Comparison of ENCODE assay signal across 20 cellular contexts in genomic region chr6:33404884-33405283, GRCh38. TPM values are rescaled to one million over a fixed set of nuclear protein-coding genes. Genes with fewer than 3 reads are reported as not detected.
DNase-seq lines count a peak whose midpoint lies in the region; ATAC-seq, FAIRE-seq and TF ChIP-seq lines count a peak whose summit lies in the region.
"Had no signal": no experiment of that assay in that cellular context is flagged by ENCODE, and none has a peak within 500 bp of the region (broad histone marks: within the 10 kb centered on the region; RNA-seq: fewer than 3 reads in every experiment).

No MANE protein-coding gene starts in this region.

- no peak overlapping the region for H3K4me3 ChIP-seq in BLaER1
- no peak overlapping the region for H3K4me3 ChIP-seq in BLaER1 treated with 17β-estradiol and CSF1 and Interleukin-3, amounts not matched to agents 10 nM and 100 nM
- no peak overlapping the region for H3K4me3 ChIP-seq in kidney (ENCODE audit: low read length in 2 of 2)
- H3K4me3 ChIP-seq: MG63 had no signal

- H4K20me1 ChIP-seq in BLaER1 = peaks cover 25% of the 10 kb centered on the region; the same call in 1 of the 2 replicates
- H4K20me1 ChIP-seq in BLaER1 treated with 17β-estradiol and CSF1 and Interleukin-3, amounts not matched to agents 10 nM and 100 nM = peaks cover 0 to 48% (median 18%) of the 10 kb centered on the region in 11 experiments; a peak in 12 of 22 replicates

- no peaks in the 10 kb centered on the region for H3K27me3 ChIP-seq in BLaER1
- H3K27me3 ChIP-seq in BLaER1 treated with 17β-estradiol and CSF1 and Interleukin-3, amounts not matched to agents 10 nM and 100 nM = no peaks in the 10 kb centered on the region
- H3K27me3 ChIP-seq: MG63 had no signal

- no peak for TF ChIP-seq CTCF in kidney (IDR thresholded peaks at IDR 0.05; ENCODE audit: borderline replicate concordance, extremely low read depth, insufficient read depth)

- H3K27ac ChIP-seq in BLaER1 (peak overlapping the region; percentile 35; the same call in 1 of the 2 replicates), kidney (ENCODE audit: low read depth in 2 of 2, low read length in 2 of 2) (no peak overlapping the region)
- peak overlapping the region in 4 of 11 experiments; percentile 7 to 29 (median 17); a peak in 5 of 22 replicates for H3K27ac ChIP-seq in BLaER1 treated with 17β-estradiol and CSF1 and Interleukin-3, amounts not matched to agents 10 nM and 100 nM

- no peaks in the 10 kb centered on the region for H3K27me3 Mint-ChIP-seq in T-helper 17 cell
- H3K27me3 Mint-ChIP-seq: CD4-positive, alpha-beta T cell had no signal

- intact Hi-C loops in kidney (cut with DNase I) = no loop called here

- H3K36me3 ChIP-seq in BLaER1 (peaks cover 85% of the 10 kb centered on the region), kidney (ENCODE audit: control insufficient read depth in 1 of 2, insufficient read depth in 2 of 2, low read length in 2 of 2) (no peaks in the 10 kb centered on the region)
- peaks cover 0 to 90% (median 88%) of the 10 kb centered on the region in 11 experiments; a peak in 18 of 22 replicates for H3K36me3 ChIP-seq in BLaER1 treated with 17β-estradiol and CSF1 and Interleukin-3, amounts not matched to agents 10 nM and 100 nM

- 0 out of 2 replicates have a peak overlapping the region, but pooled peaks have one; percentile 11 for H3K9ac ChIP-seq in BLaER1
- peak overlapping the region in 9 of 11 experiments; percentile 12 to 46 (median 28); a peak in 7 of 22 replicates for H3K9ac ChIP-seq in BLaER1 treated with 17β-estradiol and CSF1 and Interleukin-3, amounts not matched to agents 10 nM and 100 nM
- no peak overlapping the region for H3K9ac ChIP-seq in kidney (ENCODE audit: low read length in 2 of 2)

- H3K36me3 Mint-ChIP-seq in T-helper 17 cell (ENCODE audit: low read depth) = peaks cover 4% of the 10 kb centered on the region

- no peak for DNase-seq in T-helper 17 cell
- peak; percentile 61 for DNase-seq in kidney
- no peak for DNase-seq in NCI-H510A (lab: John Stamatoyannopoulos, UW)
- DNase-seq in OCI-M1 (lab: John Stamatoyannopoulos, UW) = no peak
- DNase-seq: CD4-positive, alpha-beta T cell; KBM-7; MG63; NCI-H1105 treated with DMSO at 0.1 percent for 48 hours; NCI-H146; NCI-H1930; NCI-H2107; NCI-H446 treated with DMSO at 0.1 percent for 48 hours; NCI-H526 treated with DMSO at 0.1 percent for 48 hours; RPMI8226; SHP77 had no signal

- no peak overlapping the region for H3K4me3 Mint-ChIP-seq in T-helper 17 cell
- H3K4me3 Mint-ChIP-seq: CD4-positive, alpha-beta T cell had no signal

- FAIRE-seq in kidney (lab: Jason Lieb, UNC) = no peak
- FAIRE-seq: D721Med, GM19239 had no signal

- peak overlapping the region; percentile 35; the same call in 1 of the 2 replicates for H3K4me2 ChIP-seq in BLaER1
- peak overlapping the region in 10 of 11 experiments; percentile 4 to 53 (median 24); a peak in 14 of 22 replicates for H3K4me2 ChIP-seq in BLaER1 treated with 17β-estradiol and CSF1 and Interleukin-3, amounts not matched to agents 10 nM and 100 nM

- H3K4me1 Mint-ChIP-seq in T-helper 17 cell = peaks cover 17% of the 10 kb centered on the region

- peak overlapping the region; percentile 74 for H3K27ac Mint-ChIP-seq in T-helper 17 cell

- ATAC-seq in T-helper 17 cell (no peak), HG03342 (IDR thresholded peaks at IDR 0.05; ENCODE audit: unreplicated experiment) (no peak)

- H3K4me1 ChIP-seq in BLaER1 (peaks cover 28% of the 10 kb centered on the region), kidney (ENCODE audit: control insufficient read depth in 1 of 2, insufficient read depth in 1 of 2, low read depth in 1 of 2, low read length in 2 of 2) (peaks cover 0 to 7% of the 10 kb centered on the region in 2 donors)
- peaks cover 22 to 40% (median 33%) of the 10 kb centered on the region in 10 experiments for H3K4me1 ChIP-seq in BLaER1 treated with 17β-estradiol and CSF1 and Interleukin-3, amounts not matched to agents 10 nM and 100 nM

- H3K9me3 ChIP-seq in BLaER1 = no peaks in the 10 kb centered on the region
- no peaks in the 10 kb centered on the region for H3K9me3 ChIP-seq in BLaER1 treated with 17β-estradiol and CSF1 and Interleukin-3, amounts not matched to agents 10 nM and 100 nM (replicated peaks in 1 of 11)
- H3K9me3 ChIP-seq in T-helper 17 cell (ENCODE audit: control insufficient read depth, low read length, poor library complexity, severe bottlenecking) = no peaks in the 10 kb centered on the region
- H3K9me3 ChIP-seq in kidney (ENCODE audit: control insufficient read depth in 1 of 2, low read length in 2 of 2) = no peaks in the 10 kb centered on the region
- H3K9me3 ChIP-seq: MG63 had no signal

RNA-seq across cellular contexts. Expression of gene PHF1, which starts 5.9 kb away (rescaled TPM):
- total RNA-seq in T-helper 17 cell (100 to 1,000 TPM; 448 to 472 TPM), kidney (63.8 TPM)
- polyA plus RNA-seq in kidney (ENCODE audit: insufficient read depth, low read depth, low replicate concordance) = 87.6 TPM

RNA-seq across cellular contexts. Expression of gene CUTA, which starts 13.0 kb away (rescaled TPM):
- 100 to 1,000 TPM; 195 to 196 TPM for total RNA-seq in T-helper 17 cell
- 163 TPM for total RNA-seq in kidney
- polyA plus RNA-seq in kidney (ENCODE audit: insufficient read depth, low read depth, low replicate concordance) = 433 TPM

RNA-seq across cellular contexts. Expression of gene KIFC1, which starts 13.3 kb away (rescaled TPM):
- total RNA-seq in T-helper 17 cell (1 to 10 TPM; 1.3 to 3.7 TPM), kidney (2.3 TPM)
- polyA plus RNA-seq in kidney (ENCODE audit: insufficient read depth, low read depth, low replicate concordance) = not detected

RNA-seq across cellular contexts. Expression of gene SYNGAP1, which starts 15.0 kb away (rescaled TPM):
- total RNA-seq in T-helper 17 cell = 10 to 100 TPM; 82.3 to 83.9 TPM
- total RNA-seq in kidney = 17.8 TPM
- polyA plus RNA-seq in kidney (ENCODE audit: insufficient read depth, low read depth, low replicate concordance) = 2.7 TPM

RNA-seq across cellular contexts. Expression of gene ZBTB9, which starts 49.5 kb away (rescaled TPM):
- total RNA-seq in T-helper 17 cell = 1 to 10 TPM; 3.9 to 4.4 TPM
- total RNA-seq in kidney = 11.5 TPM
- 6.4 TPM for polyA plus RNA-seq in kidney (ENCODE audit: insufficient read depth, low read depth, low replicate concordance)

Comparison
In these comparisons a context has a peak if more than half of its experiments do, and no peak if none do; other contexts are left out.
1. H3K9ac ChIP-seq: peak in BLaER1 (single experiment) and BLaER1 treated with 17β-estradiol and CSF1 and Interleukin-3, amounts not matched to agents 10 nM and 100 nM (9 of 11); none in kidney (0 of 2).